In the genomic region with DNA sequence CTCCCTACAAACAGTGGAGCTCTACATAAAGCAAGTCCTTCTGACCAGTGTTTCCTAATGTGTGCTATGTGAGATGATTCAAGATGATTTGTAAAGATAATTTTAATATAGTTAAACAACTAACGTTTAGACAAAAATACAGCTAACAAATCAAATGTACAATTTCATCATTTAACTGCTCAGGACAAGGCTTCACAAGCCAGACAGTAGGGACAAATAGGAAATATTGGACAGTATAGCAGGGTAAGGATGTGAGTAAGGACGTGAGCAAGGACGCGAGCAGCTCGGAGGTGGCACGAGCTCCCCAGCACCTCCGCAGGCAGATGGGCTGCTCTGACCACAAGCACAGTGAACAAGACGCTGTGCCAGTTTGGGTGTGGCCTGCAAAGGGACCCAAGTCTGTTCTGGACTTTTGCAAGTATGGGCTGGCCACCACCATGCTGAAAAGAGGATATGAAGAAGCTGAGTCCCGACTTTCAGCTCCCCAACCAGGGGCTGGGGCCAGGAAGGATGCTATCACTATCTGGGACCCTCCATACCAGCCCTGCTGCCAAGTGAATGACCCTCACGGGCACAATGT, we compare ENCODE assay signal across 15 cellular contexts. TPM values are rescaled to one million over a fixed set of nuclear protein-coding genes. Genes with fewer than 3 reads are reported as not detected.
A peak's percentile ranks its signal among the peaks of the same experiment; 100 is the strongest.
DNase-seq lines count a peak whose midpoint lies in the region; TF ChIP-seq lines count a peak whose summit lies in the region.
"Had no signal": no experiment of that assay in that cellular context is flagged by ENCODE, and none has a peak within 500 bp of the region (broad histone marks: within the 10 kb centered on the region; RNA-seq: fewer than 3 reads in every experiment).

No MANE protein-coding gene starts in this region.

- H3K27ac Mint-ChIP-seq in activated naive CD4-positive, alpha-beta T cell treated with anti-CD3 and anti-CD28 coated beads, Interleukin-2, amount 50 U/mL, for 24 hours = peak overlapping the region; percentile 23
- no peak overlapping the region for H3K27ac Mint-ChIP-seq in activated naive CD4-positive, alpha-beta T cell treated with anti-CD3 and anti-CD28 coated beads for 36 hours
- H3K27ac Mint-ChIP-seq in H9 = peak overlapping the region in 2 of 3 experiments; percentile 64 to 78; a peak in 1 of 7 replicates
- H3K27ac Mint-ChIP-seq in endodermal cell = peak overlapping the region; percentile 72
- H3K27ac Mint-ChIP-seq: IgD-negative memory B cell had no signal

- H3K36me3 ChIP-seq in endodermal cell (ENCODE audit: control insufficient read depth, insufficient read depth, low read length) = peaks cover 77% of the 10 kb centered on the region
- H3K36me3 ChIP-seq in trophoblast cell (ENCODE audit: control insufficient read depth in 1 of 2, insufficient read depth in 2 of 2, low read length in 2 of 2) = peaks cover 55 to 56% of the 10 kb centered on the region in 2 experiments
- peaks cover 26% of the 10 kb centered on the region for H3K36me3 ChIP-seq in mesendoderm (ENCODE audit: control insufficient read depth, insufficient read depth, low read length)

- H3K18ac ChIP-seq in H9 (ENCODE audit: insufficient read length, low read depth, low read length) = no peak overlapping the region
- no peak overlapping the region for H3K18ac ChIP-seq in trophoblast cell (ENCODE audit: low read length)
- no peak overlapping the region for H3K18ac ChIP-seq in mesendoderm (ENCODE audit: low read length)

- H2AFZ ChIP-seq in H9 (ENCODE audit: low read length) = no peak overlapping the region
- H2AFZ ChIP-seq in trophoblast cell (ENCODE audit: insufficient read depth, low read length, poor library complexity) = no peak overlapping the region

- H2AK5ac ChIP-seq in H9 (ENCODE audit: insufficient read length, low read length) = no peak overlapping the region
- no peak overlapping the region for H2AK5ac ChIP-seq in trophoblast cell (ENCODE audit: low read length)
- H2AK5ac ChIP-seq in mesendoderm (ENCODE audit: low read length) = no peak overlapping the region

- H4K5ac ChIP-seq in H9 (ENCODE audit: insufficient read length, low read depth, low read length) = no peak overlapping the region
- no peak overlapping the region for H4K5ac ChIP-seq in mesendoderm (ENCODE audit: low read length)

- peaks cover 13% of the 10 kb centered on the region for H3K36me3 Mint-ChIP-seq in activated naive CD4-positive, alpha-beta T cell treated with anti-CD3 and anti-CD28 coated beads, Interleukin-2, amount 50 U/mL, for 24 hours
- peaks cover 35% of the 10 kb centered on the region for H3K36me3 Mint-ChIP-seq in activated naive CD4-positive, alpha-beta T cell treated with anti-CD3 and anti-CD28 coated beads for 36 hours (ENCODE audit: low read depth)
- H3K36me3 Mint-ChIP-seq in H9 (ENCODE audit: insufficient read depth in 1 of 3, low read depth in 3 of 3) (peaks cover 48 to 65% (median 62%) of the 10 kb centered on the region in 3 experiments), endodermal cell (ENCODE audit: low read depth) (peaks cover 62% of the 10 kb centered on the region)

- H3K9ac ChIP-seq in H9 (ENCODE audit: extremely low read depth, insufficient read length, low read length) (no peak overlapping the region), endodermal cell (ENCODE audit: extremely low read depth, low read length, poor library complexity, severe bottlenecking) (no peak overlapping the region), trophoblast cell (ENCODE audit: low read length) (no peak overlapping the region), mesendoderm (ENCODE audit: low read length) (no peak overlapping the region)

- H3K27me3 ChIP-seq in H9 (ENCODE audit: insufficient read depth, low read length) (no peaks in the 10 kb centered on the region), endodermal cell (ENCODE audit: control insufficient read depth, insufficient read depth, low read length, poor library complexity, severe bottlenecking) (no peaks in the 10 kb centered on the region), trophoblast cell (ENCODE audit: insufficient read depth, low read length) (no peaks in the 10 kb centered on the region), mesendoderm (ENCODE audit: insufficient read depth, low read length, poor library complexity) (no peaks in the 10 kb centered on the region)
- H3K27me3 ChIP-seq: BLaER1 treated with 17β-estradiol and CSF1 and Interleukin-3, amounts not matched to agents 10 nM and 100 nM had no signal

- H3K4me2 ChIP-seq in H9 (ENCODE audit: insufficient read depth, insufficient read length, low read length) = no peak overlapping the region
- H3K4me2 ChIP-seq in trophoblast cell (ENCODE audit: low read length) = no peak overlapping the region
- no peak overlapping the region for H3K4me2 ChIP-seq in mesendoderm (ENCODE audit: low read length)
- H3K4me2 ChIP-seq: BLaER1 treated with 17β-estradiol and CSF1 and Interleukin-3, amounts not matched to agents 10 nM and 100 nM had no signal

- H3K4me1 Mint-ChIP-seq in activated naive CD4-positive, alpha-beta T cell treated with anti-CD3 and anti-CD28 coated beads, Interleukin-2, amount 50 U/mL, for 24 hours = peaks cover 61% of the 10 kb centered on the region
- peaks cover 28% of the 10 kb centered on the region for H3K4me1 Mint-ChIP-seq in activated naive CD4-positive, alpha-beta T cell treated with anti-CD3 and anti-CD28 coated beads for 36 hours (ENCODE audit: low read depth)
- H3K4me1 Mint-ChIP-seq in H9 (peaks cover 25 to 27% of the 10 kb centered on the region in 2 experiments), endodermal cell (peaks cover 25% of the 10 kb centered on the region)

- no peak overlapping the region for H4K12ac ChIP-seq in trophoblast cell (ENCODE audit: low read depth, low read length)

- peaks cover 61% of the 10 kb centered on the region for H3K79me2 ChIP-seq in H9 (ENCODE audit: insufficient read depth, low read length)
- peaks cover 13% of the 10 kb centered on the region for H3K79me2 ChIP-seq in trophoblast cell (ENCODE audit: control insufficient read depth, insufficient read depth, low read length, poor library complexity)
- H3K79me2 ChIP-seq in mesendoderm (ENCODE audit: control insufficient read depth, insufficient read depth, low read length) = peaks cover 74% of the 10 kb centered on the region

- intact Hi-C loops in activated naive CD4-positive, alpha-beta T cell treated with anti-CD3 and anti-CD28 coated beads for 36 hours (cut with micrococcal nuclease) = no loop called here

- no peaks in the 10 kb centered on the region for H3K23me2 ChIP-seq in H9 (ENCODE audit: insufficient read length, low read depth, low read length, poor library complexity, severe bottlenecking)

- H3K79me1 ChIP-seq in H9 (ENCODE audit: insufficient read depth, low read depth, low read length, poor library complexity, severe bottlenecking) (peaks cover 24% of the 10 kb centered on the region), trophoblast cell (ENCODE audit: low read length) (no peaks in the 10 kb centered on the region), mesendoderm (ENCODE audit: low read length) (peaks cover 33% of the 10 kb centered on the region)

- H3K23ac ChIP-seq in H9 (ENCODE audit: insufficient read length, low read depth, low read length) = no peak overlapping the region
- no peak overlapping the region for H3K23ac ChIP-seq in trophoblast cell (ENCODE audit: low read length)
- no peak overlapping the region for H3K23ac ChIP-seq in mesendoderm (ENCODE audit: low read length)

- H3K56ac ChIP-seq in H9 (ENCODE audit: insufficient read length, low read depth, low read length) (no peak overlapping the region), mesendoderm (ENCODE audit: low read length) (no peak overlapping the region)

- H3K4me3 Mint-ChIP-seq in activated naive CD4-positive, alpha-beta T cell treated with anti-CD3 and anti-CD28 coated beads, Interleukin-2, amount 50 U/mL, for 24 hours = no peak overlapping the region
- H3K4me3 Mint-ChIP-seq in activated naive CD4-positive, alpha-beta T cell treated with anti-CD3 and anti-CD28 coated beads for 36 hours = no peak overlapping the region
- H3K4me3 Mint-ChIP-seq in H9 (no peak overlapping the region), endodermal cell (no peak overlapping the region)
- H3K4me3 Mint-ChIP-seq: IgD-negative memory B cell had no signal

- no peak overlapping the region for H3K27ac ChIP-seq in H9 (ENCODE audit: insufficient read length, low read depth, low read length)
- no peak overlapping the region for H3K27ac ChIP-seq in endodermal cell (ENCODE audit: low read depth, low read length)
- no peak overlapping the region for H3K27ac ChIP-seq in trophoblast cell (ENCODE audit: low read depth, low read length)
- H3K27ac ChIP-seq in mesendoderm (ENCODE audit: low read depth, low read length) = no peak overlapping the region

- H2BK20ac ChIP-seq in H9 (ENCODE audit: low read depth, low read length, poor library complexity, severe bottlenecking) = no peak overlapping the region

- no peak overlapping the region for H2BK15ac ChIP-seq in H9 (ENCODE audit: low read depth, low read length)
- H2BK15ac ChIP-seq in mesendoderm (replicated peaks; ENCODE audit: low read depth) = no peak overlapping the region

- H4K91ac ChIP-seq in H9 (ENCODE audit: insufficient read length, low read depth, low read length) = no peak overlapping the region
- H4K91ac ChIP-seq in trophoblast cell (ENCODE audit: low read depth, low read length) = no peak overlapping the region

- peaks cover 2% of the 10 kb centered on the region for H4K20me1 ChIP-seq in H9 (ENCODE audit: control insufficient read depth, insufficient read depth, insufficient read length)

- no peak overlapping the region for H3T11ph ChIP-seq in H9 (ENCODE audit: low read length)

- peaks cover 4% of the 10 kb centered on the region; the same call in 1 of the 2 replicates for H3K4me1 ChIP-seq in H9 (ENCODE audit: insufficient read depth, low read length)
- peaks cover 13% of the 10 kb centered on the region for H3K4me1 ChIP-seq in endodermal cell (ENCODE audit: control insufficient read depth, insufficient read depth, low read length)
- H3K4me1 ChIP-seq in trophoblast cell (ENCODE audit: control insufficient read depth in 1 of 2, insufficient read depth in 2 of 2, low read length in 2 of 2) = peaks cover 3 to 4% of the 10 kb centered on the region in 2 experiments
- H3K4me1 ChIP-seq in mesendoderm (ENCODE audit: control insufficient read depth, low read depth, low read length) = peaks cover 2% of the 10 kb centered on the region

- H3K4me3 ChIP-seq in endodermal cell (ENCODE audit: low read length) (no peak overlapping the region), trophoblast cell (ENCODE audit: low read depth, low read length) (no peak overlapping the region), mesendoderm (ENCODE audit: low read length) (no peak overlapping the region)
- H3K4me3 ChIP-seq: BLaER1 treated with 17β-estradiol and CSF1 and Interleukin-3, amounts not matched to agents 10 nM and 100 nM had no signal

- H3K27me3 Mint-ChIP-seq in activated naive CD4-positive, alpha-beta T cell treated with anti-CD3 and anti-CD28 coated beads, Interleukin-2, amount 50 U/mL, for 24 hours = no peaks in the 10 kb centered on the region
- no peaks in the 10 kb centered on the region for H3K27me3 Mint-ChIP-seq in activated naive CD4-positive, alpha-beta T cell treated with anti-CD3 and anti-CD28 coated beads for 36 hours (ENCODE audit: low read depth)
- H3K27me3 Mint-ChIP-seq in H9 (ENCODE audit: low read depth) (no peaks in the 10 kb centered on the region), endodermal cell (ENCODE audit: insufficient read depth) (no peaks in the 10 kb centered on the region)
- H3K27me3 Mint-ChIP-seq: CD8-positive, alpha-beta memory T cell; IgD-negative memory B cell had no signal

- H3K9me3 ChIP-seq in H9 (ENCODE audit: control insufficient read depth, low read depth, low read length) = no peaks in the 10 kb centered on the region
- H3K9me3 ChIP-seq in endodermal cell (ENCODE audit: control insufficient read depth, low read length) = no peaks in the 10 kb centered on the region
- no peaks in the 10 kb centered on the region for H3K9me3 ChIP-seq in trophoblast cell (ENCODE audit: insufficient read depth, low read depth, low read length)
- H3K9me3 ChIP-seq: BLaER1 treated with 17β-estradiol and CSF1 and Interleukin-3, amounts not matched to agents 10 nM and 100 nM had no signal

- H4K8ac ChIP-seq in H9 (replicated peaks; ENCODE audit: insufficient read length, low read depth, low read length) (no peak overlapping the region), trophoblast cell (ENCODE audit: low read depth, low read length) (no peak overlapping the region), mesendoderm (ENCODE audit: low read depth, low read length) (no peak overlapping the region)

- DNase-seq in activated naive CD4-positive, alpha-beta T cell treated with anti-CD3 and anti-CD28 coated beads for 36 hours = no peak
- DNase-seq in H9 (no peak), endodermal cell (no peak), trophoblast cell (no peak), COR-L47 (lab: John Stamatoyannopoulos, UW) (no peak), mesendoderm (no peak)
- DNase-seq: DMS79 treated with DMSO at 0.1 percent for 48 hours, HCEC 1CT, NCI-H1417, NCI-H187 treated with DMSO at 0.1 percent for 48 hours, NCI-H69 had no signal

- H2BK12ac ChIP-seq in H9 (ENCODE audit: insufficient read length, low read depth, low read length) (no peak overlapping the region), trophoblast cell (ENCODE audit: low read length) (no peak overlapping the region)

- H2BK120ac ChIP-seq in H9 (ENCODE audit: low read depth, low read length, poor library complexity, severe bottlenecking) = no peak overlapping the region
- H2BK120ac ChIP-seq in trophoblast cell (ENCODE audit: insufficient read depth, low read length, poor library complexity) = no peak overlapping the region
- no peak overlapping the region for H2BK120ac ChIP-seq in mesendoderm (ENCODE audit: low read depth, low read length)

- H3K14ac ChIP-seq in H9 (ENCODE audit: insufficient read depth, low read length) (no peak overlapping the region), trophoblast cell (ENCODE audit: low read length) (no peak overlapping the region)

- CTCF ChIA-PET in activated naive CD4-positive, alpha-beta T cell treated with anti-CD3 and anti-CD28 coated beads for 36 hours (lab: Charles Lee) = interaction anchor here (0.6 to 1.0 kb wide), 4 partner anchors 11 to 962 kb away, joined by 3 to 4 read pairs (median 4); no protein-coding TSS in a partner anchor

- H2BK5ac ChIP-seq in H9 (ENCODE audit: insufficient read length, low read length) (no peak overlapping the region), trophoblast cell (ENCODE audit: low read depth, low read length, poor library complexity) (no peak overlapping the region), mesendoderm (ENCODE audit: low read length) (no peak overlapping the region)

- no peaks in the 10 kb centered on the region for H3K9me3 Mint-ChIP-seq in activated naive CD4-positive, alpha-beta T cell treated with anti-CD3 and anti-CD28 coated beads, Interleukin-2, amount 50 U/mL, for 24 hours
- no peaks in the 10 kb centered on the region for H3K9me3 Mint-ChIP-seq in activated naive CD4-positive, alpha-beta T cell treated with anti-CD3 and anti-CD28 coated beads for 36 hours
- H3K9me3 Mint-ChIP-seq in H9 (no peaks in the 10 kb centered on the region), endodermal cell (no peaks in the 10 kb centered on the region)
- H3K9me3 Mint-ChIP-seq: CD8-positive, alpha-beta memory T cell; IgD-negative memory B cell had no signal

- H3K4ac ChIP-seq in H9 (ENCODE audit: low read depth, low read length) = no peak overlapping the region
- H3K4ac ChIP-seq in trophoblast cell (ENCODE audit: low read depth, low read length) = peak overlapping the region; percentile 2
- no peak overlapping the region for H3K4ac ChIP-seq in mesendoderm (ENCODE audit: low read depth, low read length)

- WGBS in H9 (ENCODE audit: extremely low coverage, insufficient read length, low lambda C conversion rate) = no CpG with 5 or more reads among the region's 10 CpGs
- 97% methylated on average over 6 to 9 of the region's 10 CpGs for WGBS in endodermal cell (ENCODE audit: insufficient coverage in 1 of 2, insufficient read length in 1 of 2), 2 experiments
- no CpG with 5 or more reads among the region's 10 CpGs for WGBS in trophoblast cell (ENCODE audit: extremely low coverage, insufficient coverage, insufficient read length)
- no CpG with 5 or more reads among the region's 10 CpGs for WGBS in mesendoderm (ENCODE audit: extremely low coverage, insufficient coverage, low lambda C conversion rate)

- TF ChIP-seq CTCF in H9 (conservative IDR thresholded peaks at IDR 0.05) (no peak), endodermal cell (conservative IDR thresholded peaks at IDR 0.05) (no peak)

RNA-seq across cellular contexts. Expression of a gene that starts 14.5 kb away (rescaled TPM):
- 10 to 100 TPM; 49.5 to 50.3 TPM for total RNA-seq in activated naive CD4-positive, alpha-beta T cell treated with anti-CD3 and anti-CD28 coated beads for 36 hours
- total RNA-seq in H9 (2021) (85.9 TPM in 2 replicates), endodermal cell (10 to 100 TPM; 53.5 to 68.3 TPM)
- polyA plus RNA-seq in endodermal cell (2013, experiment 1 of 2) = 47.8 TPM
- 43.0 TPM for polyA plus RNA-seq in endodermal cell (2013, experiment 2 of 2)
- polyA plus RNA-seq in trophoblast cell (2013) = 31.7 and 32.7 TPM in 2 replicates
- polyA plus RNA-seq in mesendoderm (2013, experiment 1 of 2) = 37.6 TPM
- 38.2 TPM for polyA plus RNA-seq in mesendoderm (2013, experiment 2 of 2)

RNA-seq across cellular contexts. Expression of a gene that starts 26.2 kb away (rescaled TPM):
- total RNA-seq in activated naive CD4-positive, alpha-beta T cell treated with anti-CD3 and anti-CD28 coated beads for 36 hours = 10 to 100 TPM; 32.7 to 34.0 TPM
- total RNA-seq in H9 (2021) (60.9 and 62.9 TPM in 2 replicates), endodermal cell (10 to 100 TPM; 51.5 to 52.1 TPM)
- 47.3 TPM for polyA plus RNA-seq in endodermal cell (2013, experiment 1 of 2)
- 41.8 TPM for polyA plus RNA-seq in endodermal cell (2013, experiment 2 of 2)
- 37.2 and 37.5 TPM in 2 replicates for polyA plus RNA-seq in trophoblast cell (2013)
- polyA plus RNA-seq in mesendoderm (2013, experiment 1 of 2) = 34.7 TPM
- polyA plus RNA-seq in mesendoderm (2013, experiment 2 of 2) = 34.4 TPM

RNA-seq across cellular contexts. Expression of a gene that starts 40.7 kb away (rescaled TPM):
- total RNA-seq in activated naive CD4-positive, alpha-beta T cell treated with anti-CD3 and anti-CD28 coated beads for 36 hours = 10 to 100 TPM; 17.4 to 20.6 TPM
- 19.9 and 20.9 TPM in 2 replicates for total RNA-seq in H9 (2021)
- total RNA-seq in endodermal cell = 10 to 100 TPM in 1 of 2 donors, 1 to 10 TPM in 1; 8.9 to 10.2 TPM
- polyA plus RNA-seq in endodermal cell (2013, experiment 1 of 2) = 3.2 TPM
- 3.4 TPM for polyA plus RNA-seq in endodermal cell (2013, experiment 2 of 2)
- 1.5 and 1.6 TPM in 2 replicates for polyA plus RNA-seq in trophoblast cell (2013)
- polyA plus RNA-seq in mesendoderm (2013, experiment 1 of 2) = 11.4 TPM
- 12.4 TPM for polyA plus RNA-seq in mesendoderm (2013, experiment 2 of 2)

RNA-seq across cellular contexts. Expression of a gene that starts 50.2 kb away (rescaled TPM):
- 1 to 10 TPM; 5.4 to 5.5 TPM for total RNA-seq in activated naive CD4-positive, alpha-beta T cell treated with anti-CD3 and anti-CD28 coated beads for 36 hours
- total RNA-seq in H9 (2021) (15.9 and 16.4 TPM in 2 replicates), endodermal cell (10 to 100 TPM; 15.8 to 17.4 TPM)
- 21.1 TPM for polyA plus RNA-seq in endodermal cell (2013, experiment 1 of 2)
- polyA plus RNA-seq in endodermal cell (2013, experiment 2 of 2) = 22.4 TPM
- 4.6 and 5.0 TPM in 2 replicates for polyA plus RNA-seq in trophoblast cell (2013)
- polyA plus RNA-seq in mesendoderm (2013, experiment 1 of 2) = 5.1 TPM
- polyA plus RNA-seq in mesendoderm (2013, experiment 2 of 2) = 4.8 TPM
